Comparison of ENCODE assay signal across 8 cellular contexts in genomic region chr7:154195266-154195665, GRCh38.
"Had no signal": no experiment of that assay in that cellular context is flagged by ENCODE, and none has a peak within 500 bp of the region (broad histone marks: within the 10 kb centered on the region; RNA-seq: fewer than 3 reads in every experiment).

No MANE protein-coding gene starts in this region.

- DNase-seq: IMR-90, KBM-7, KG1 had no signal

- H3K9ac ChIP-seq: KMS-11 had no signal

- ATAC-seq: HepG2 had no signal

- H3K4me2 ChIP-seq: KMS-11 had no signal

- H3K4me3 Mint-ChIP-seq: IgD-negative memory B cell had no signal

- H3K36me3 Mint-ChIP-seq: IgD-negative memory B cell had no signal

- H3K27ac Mint-ChIP-seq: IgD-negative memory B cell had no signal

- FAIRE-seq: HepG2, HTR-8/SVneo had no signal

- H3K27ac ChIP-seq: HL-60, KMS-11 had no signal
